ENCODE assay signal across 16 cellular contexts in the genomic region with DNA sequence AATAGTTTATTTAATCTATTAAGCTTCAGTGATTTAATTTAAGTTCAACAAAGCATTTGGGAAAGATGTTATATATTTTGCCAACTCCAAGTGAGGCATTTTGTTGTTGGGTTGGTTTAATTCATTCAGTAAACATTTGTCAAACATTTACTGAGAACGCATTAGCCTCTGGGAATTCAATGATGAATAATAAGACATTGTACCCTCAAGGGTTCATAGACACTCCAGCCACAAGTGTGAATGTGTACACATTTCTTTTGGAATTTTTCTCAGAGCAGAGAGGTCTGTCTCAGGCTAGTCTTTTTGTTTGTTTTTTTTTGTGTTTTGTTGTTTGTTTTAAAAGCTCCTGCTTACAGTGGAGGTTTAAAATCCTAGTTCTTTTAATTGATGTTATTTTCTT.
A peak's percentile ranks its signal among the peaks of the same experiment; 100 is the strongest.
DNase-seq lines count a peak whose midpoint lies in the region; ATAC-seq and TF ChIP-seq lines count a peak whose summit lies in the region.
"Had no signal": no experiment of that assay in that cellular context is flagged by ENCODE, and none has a peak within 500 bp of the region (broad histone marks: within the 10 kb centered on the region; RNA-seq: fewer than 3 reads in every experiment).

No MANE protein-coding gene starts in this region.

- H3K4me3 Mint-ChIP-seq in nephron progenitor cell: peak overlapping the region; percentile 54
- H3K4me3 Mint-ChIP-seq: CD8-positive, alpha-beta memory T cell had no signal

- H3K27me3 Mint-ChIP-seq in nephron progenitor cell (ENCODE audit: low read depth, poor library complexity): no peaks in the 10 kb centered on the region

- peak overlapping the region; percentile 64 for H3K4me2 ChIP-seq in PC-3 (ENCODE audit: low read length)

- ATAC-seq in PC-3 (peak; percentile 16), GM18858 (IDR thresholded peaks at IDR 0.05; ENCODE audit: unreplicated experiment) (no peak), aorta (ENCODE audit: low FRiP score) (no peak), GM18868 (IDR thresholded peaks at IDR 0.05; ENCODE audit: unreplicated experiment) (no peak)
- ATAC-seq: GM12878, Panc1, SK-N-SH treated with all-trans-retinoic acid at 6 μM for 48 hours had no signal

- no peak for TF ChIP-seq POLR2A in esophagus muscularis mucosa (IDR thresholded peaks at IDR 0.05; ENCODE audit: low read depth)

- H4K20me1 ChIP-seq in PC-3 (ENCODE audit: low read length): no peaks in the 10 kb centered on the region

- H3K9me3 Mint-ChIP-seq in nephron progenitor cell: no peaks in the 10 kb centered on the region
- H3K9me3 Mint-ChIP-seq: CD8-positive, alpha-beta memory T cell had no signal

- DNase-seq in EH (ENCODE audit: low read depth): peak; percentile 53
- peak; percentile 52 for DNase-seq in PC-3
- no peak for DNase-seq in esophagus muscularis mucosa (ENCODE audit: extremely low spot score)
- DNase-seq in nephron progenitor cell: no peak
- no peak for DNase-seq in GF-D8 (lab: John Stamatoyannopoulos, UW)
- DNase-seq in aorta: no peak
- DNase-seq: CD8-positive, alpha-beta memory T cell; GM23248; NCI-H146; Right ventricle myocardium superior had no signal

- WGBS in esophagus muscularis mucosa: 47% methylated on average over 1 of the region's 1 CpG
- 64% methylated on average over 1 of the region's 1 CpG for WGBS in aorta, 2 donors

- no peak for TF ChIP-seq CTCF in PC-3 (conservative IDR thresholded peaks at IDR 0.05; ENCODE audit: low read depth, low read length)
- TF ChIP-seq CTCF in esophagus muscularis mucosa (IDR thresholded peaks at IDR 0.05): no peak
- TF ChIP-seq CTCF in nephron progenitor cell (IDR thresholded peaks at IDR 0.05): no peak

- POLR2A ChIA-PET in PC-3 (lab: Charles Lee; ENCODE audit: unreplicated experiment): no interaction called here

- H3K79me2 ChIP-seq in PC-3 (ENCODE audit: low read length): peaks cover 96% of the 10 kb centered on the region

- H3K36me3 ChIP-seq in PC-3 (ENCODE audit: low read depth, low read length) (no peaks in the 10 kb centered on the region), esophagus muscularis mucosa (no peaks in the 10 kb centered on the region), aorta (ENCODE audit: control insufficient read depth in 1 of 2, insufficient read depth in 2 of 2, low read length in 1 of 2) (no peaks in the 10 kb centered on the region)

- CTCF ChIA-PET in PC-3 (lab: Charles Lee): no interaction called here

- H3F3A ChIP-seq in PC-3 (ENCODE audit: low read length, unreplicated experiment): no peaks in the 10 kb centered on the region

- H3K27me3 ChIP-seq in PC-3 (ENCODE audit: low read length) (no peaks in the 10 kb centered on the region), esophagus muscularis mucosa (no peaks in the 10 kb centered on the region), aorta (ENCODE audit: control insufficient read depth in 1 of 2, insufficient read depth in 2 of 2, low read length in 1 of 2) (no peaks in the 10 kb centered on the region)
- H3K27me3 ChIP-seq: BLaER1 had no signal

- H3K36me3 Mint-ChIP-seq in nephron progenitor cell (ENCODE audit: low read depth): peaks cover 21% of the 10 kb centered on the region
- H3K36me3 Mint-ChIP-seq: CD8-positive, alpha-beta memory T cell had no signal

- H3K4me1 ChIP-seq in PC-3 (ENCODE audit: insufficient read depth, low read length) (peaks cover 50% of the 10 kb centered on the region), esophagus muscularis mucosa (peaks cover 11 to 86% (median 83%) of the 10 kb centered on the region in 4 donors), aorta (ENCODE audit: control insufficient read depth in 1 of 2, insufficient read depth in 2 of 2, low read length in 2 of 2) (peaks cover 8 to 30% of the 10 kb centered on the region in 2 donors)

- intact Hi-C loops in PC-3 (cut with micrococcal nuclease): loop anchor here (5.0 kb wide), 2 partner anchors 38 to 107 kb away; no protein-coding TSS in a partner anchor
- intact Hi-C loops in esophagus muscularis mucosa (cut with DNase I): loop anchor here (5.0 kb wide), 1 partner anchor 58 kb away; no protein-coding TSS in a partner anchor
- intact Hi-C loops in aorta (cut with DNase I): loop anchor here in 1 of 2 donors (5.0 kb wide), 1 partner anchor 48 kb away; no protein-coding TSS in a partner anchor

- no peak overlapping the region for H2AFZ ChIP-seq in PC-3 (ENCODE audit: low read length)
- H2AFZ ChIP-seq: GM23248 had no signal

- no peak for TF ChIP-seq EP300 in esophagus muscularis mucosa (IDR thresholded peaks at IDR 0.05)

- H3K9me3 ChIP-seq in PC-3 (ENCODE audit: low read length) (no peaks in the 10 kb centered on the region), esophagus muscularis mucosa (no peaks in the 10 kb centered on the region), aorta (ENCODE audit: control insufficient read depth, low read length) (no peaks in the 10 kb centered on the region)
- H3K9me3 ChIP-seq: BLaER1 had no signal

- H3K9me2 ChIP-seq in PC-3 (replicated peaks; ENCODE audit: low read length): no peaks in the 10 kb centered on the region

- H3K4me3 ChIP-seq in PC-3 (ENCODE audit: low read length) (no peak overlapping the region; the same call in 1 of the 2 replicates), esophagus muscularis mucosa (no peak overlapping the region), aorta (ENCODE audit: low read length in 2 of 2) (no peak overlapping the region)
- H3K4me3 ChIP-seq: BLaER1, GM12878, GM23248 had no signal

- H3K27ac Mint-ChIP-seq in nephron progenitor cell: no peak overlapping the region
- H3K27ac Mint-ChIP-seq: CD8-positive, alpha-beta memory T cell had no signal

- H3K9ac ChIP-seq in PC-3 (ENCODE audit: low read length): 0 out of 2 replicates have a peak overlapping the region, but pooled peaks have one; percentile 28
- H3K9ac ChIP-seq: BLaER1, GM23248 had no signal

- no TSS peak for BruUV-seq in PC-3 (replicated peaks; lab: Mats Ljungman, UMichigan)

- peaks cover 81% of the 10 kb centered on the region for H3K4me1 Mint-ChIP-seq in nephron progenitor cell

- H3K27ac ChIP-seq in PC-3 (ENCODE audit: low read length) (peak overlapping the region; percentile 73), esophagus muscularis mucosa (replicated peaks in 1 of 4) (peak overlapping the region; percentile 53 to 89 (median 72)), aorta (ENCODE audit: low read depth in 1 of 2, low read length in 2 of 2) (peak overlapping the region in 1 of 2 donors; percentile 19)
- H3K27ac ChIP-seq: BLaER1, GM23248 had no signal

Comparison
In these comparisons a context has a peak if more than half of its experiments do, and no peak if none do; other contexts are left out.
1. DNase-seq: peak in EH (single experiment) and PC-3 (single experiment); none in esophagus muscularis mucosa (single experiment), nephron progenitor cell (single experiment), GF-D8 (single experiment) and aorta (0 of 2).